In genomic region chr19:40601061-40601973, GRCh38 we compare ENCODE assay signal across 7 cellular contexts. TPM values are rescaled to one million over a fixed set of nuclear protein-coding genes. Genes with fewer than 3 reads are reported as not detected.
A peak's percentile ranks its signal among the peaks of the same experiment; 100 is the strongest.
DNase-seq lines count a peak whose midpoint lies in the region; ATAC-seq and TF ChIP-seq lines count a peak whose summit lies in the region.

LTBP4 (plus strand) TSS chr19:40601369; CDS start chr19:40601388, 19 bp downstream.

- no peak for ATAC-seq in body of pancreas

- no peak for DNase-seq in GM06990 (ENCODE audit: extremely low read depth, insufficient read length)
- peak; percentile 83 for DNase-seq in NCI-H2227 (lab: John Stamatoyannopoulos, UW; ENCODE audit: unreplicated experiment)
- peak in 3 of 4 donors; percentile 28 to 58 (median 51) for DNase-seq in body of pancreas
- peak; percentile 51 for DNase-seq in iris pigment epithelial cell (ENCODE audit: low read depth)
- peak; percentile 82 for DNase-seq in spleen
- DNase-seq in AG08396 (ENCODE audit: low spot score) = no peak
- DNase-seq in AML-193 (lab: John Stamatoyannopoulos, UW) = no peak

- TF ChIP-seq POLR2A in body of pancreas (IDR thresholded peaks at IDR 0.05) = no peak
- TF ChIP-seq POLR2A in spleen (IDR thresholded peaks at IDR 0.05) = no peak

- no peaks in the 10 kb centered on the region for H3K9me3 ChIP-seq in body of pancreas
- no peaks in the 10 kb centered on the region for H3K9me3 ChIP-seq in spleen

- H3K27ac ChIP-seq in body of pancreas (no peak within 1 kb of the TSS), spleen (peak within 1 kb of the TSS in 7 of 8 donors; percentile 61 to 93 (median 84))

- H3K27me3 ChIP-seq in GM06990 (replicated peaks; ENCODE audit: control insufficient read depth, insufficient read depth, low read length) (peaks cover 8% of the 10 kb centered on the region), body of pancreas (peaks cover 0 to 27% of the 10 kb centered on the region in 2 donors), spleen (replicated peaks in 1 of 7) (peaks cover 0 to 100% (median 55%) of the 10 kb centered on the region in 7 donors)

- WGBS in body of pancreas, 2 donors = 1 to 5% methylated on average over 16 to 69 of the region's 87 CpGs
- WGBS in spleen, 5 donors = 0 to 4% (median 1%) methylated on average over 18 to 85 of the region's 87 CpGs

- 0 out of 2 replicates have a peak within 1 kb of the TSS, but pooled peaks have one; percentile 10 for H3K4me3 ChIP-seq in GM06990 (replicated peaks; ENCODE audit: low read depth, low read length)
- no peak within 1 kb of the TSS for H3K4me3 ChIP-seq in body of pancreas
- peak within 1 kb of the TSS in 7 of 8 donors; percentile 20 to 75 (median 42) for H3K4me3 ChIP-seq in spleen

- H3K36me3 ChIP-seq in GM06990 (ENCODE audit: control insufficient read depth, insufficient read depth, low read length) (no peaks in the 10 kb centered on the region), body of pancreas (replicated peaks in 1 of 2; ENCODE audit: insufficient read depth in 1 of 2, low read depth in 2 of 2) (no peaks in the 10 kb centered on the region), spleen (no peaks in the 10 kb centered on the region)

- intact Hi-C loops in body of pancreas (cut with DNase I) = no loop called here
- intact Hi-C loops in spleen (cut with DNase I; ENCODE audit: low total_unique reads) = no loop called here

- TF ChIP-seq CTCF in GM06990 (IDR thresholded peaks at IDR 0.05; ENCODE audit: insufficient read depth, low read length, poor library complexity, severe bottlenecking) (peak; percentile 9), body of pancreas (IDR thresholded peaks at IDR 0.05) (no peak), spleen (IDR thresholded peaks at IDR 0.05 in 8 of 11, conservative IDR thresholded peaks at IDR 0.05 in 3 of 11) (peak in 1 of 11 experiments; percentile 5)

- H3K4me1 ChIP-seq in body of pancreas (peaks cover 83% of the 10 kb centered on the region), spleen (peaks cover 60 to 97% (median 95%) of the 10 kb centered on the region in 6 donors)

RNA-seq across cellular contexts. Expression of gene LTBP4, which starts in this region (rescaled TPM):
- total RNA-seq in body of pancreas (100 to 1,000 TPM in 1 of 2 donors, 10 to 100 TPM in 1; 45.1 to 195 TPM), spleen (100 to 1,000 TPM in 6 of 7 donors, 10 to 100 TPM in 1; 66.0 to 197 (median 186) TPM)
- polyA plus RNA-seq in spleen = 100 to 1,000 TPM in 1 of 3 donors, 10 to 100 TPM in 2; 26.5 to 107 (median 34.3) TPM

Comparison
In these comparisons a context has a peak if more than half of its experiments do, and no peak if none do; other contexts are left out.
1. DNase-seq: peak in NCI-H2227 (single experiment), body of pancreas (3 of 4), iris pigment epithelial cell (single experiment) and spleen (single experiment); none in GM06990 (single experiment), AG08396 (single experiment) and AML-193 (0 of 2).
2. H3K4me3 ChIP-seq: peak in GM06990 (single experiment) and spleen (7 of 8); none in body of pancreas (0 of 2).
3. H3K27ac ChIP-seq: peak in spleen (7 of 8); none in body of pancreas (0 of 4).